ENCODE assay signal across 25 cellular contexts in the genomic region with DNA sequence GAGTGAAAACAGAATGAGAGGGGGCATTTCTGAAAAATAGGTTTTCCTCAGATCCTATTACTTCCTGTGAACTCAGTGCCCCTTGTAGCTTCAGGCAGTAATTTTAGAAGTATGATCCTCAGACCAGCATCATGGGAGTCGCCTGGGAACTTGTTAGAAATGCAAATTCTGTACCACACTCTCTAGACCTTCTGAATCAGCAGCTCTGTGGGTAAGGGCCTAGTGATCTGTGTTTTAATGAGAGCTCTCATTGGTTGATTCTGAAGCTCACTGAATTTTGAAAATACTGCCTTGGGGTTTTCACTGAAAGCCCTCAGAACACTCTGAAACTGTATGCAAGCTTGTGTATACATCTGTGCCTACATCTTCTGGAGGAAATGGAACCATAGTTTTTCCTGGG.
"Had no signal": no experiment of that assay in that cellular context is flagged by ENCODE, and none has a peak within 500 bp of the region (broad histone marks: within the 10 kb centered on the region; RNA-seq: fewer than 3 reads in every experiment).

No MANE protein-coding gene starts in this region.

- H3K4me2 ChIP-seq: smooth muscle cell had no signal

- H3K36me3 ChIP-seq: esophagus muscularis mucosa, lower lobe of right lung, pancreas, right atrium auricular region, stomach, thyroid gland, vagina had no signal

- DNase-seq: dermis blood vessel endothelial cell; effector memory CD4-positive, alpha-beta T cell; hypothalamus; immature natural killer cell; islet precursor cell; kidney glomerular epithelial cell; left colon; left ventricle myocardium superior; lower lobe of right lung; natural killer cell; pancreas; stimulated activated CD4-positive, alpha-beta T cell treated with anti-CD3 and anti-CD28 coated beads, Interleukin-12 subunit alpha, Interleukin-12 subunit beta, amount 100 ng/mL, for 4 hours; stimulated activated CD4-positive, alpha-beta T cell treated with anti-CD3 and anti-CD28 coated beads, Interleukin-1b, Interleukin-23, amount 100 ng/mL, for 48 hours; stimulated activated CD4-positive, alpha-beta T cell treated with anti-CD3 and anti-CD28 coated beads, Interleukin-4, amount 100 ng/mL, for 1 hour; stimulated activated CD8-positive, alpha-beta memory T cell treated with anti-CD3 and anti-CD28 coated beads, Interleukin-4, amount 100 ng/mL, for 48 hours; stimulated activated naive CD4-positive, alpha-beta T cell; stomach; thyroid gland; trophoblast cell had no signal

- ATAC-seq: left colon, left ventricle myocardium superior, lower lobe of right lung, natural killer cell, pancreas, sciatic nerve had no signal

- H3K36me3 Mint-ChIP-seq: immature natural killer cell, natural killer cell had no signal

- H3K9me3 ChIP-seq: esophagus muscularis mucosa, lower lobe of right lung, pancreas, right atrium auricular region, stomach, thyroid gland, vagina had no signal

- H3K4me3 ChIP-seq: coronary artery, esophagus muscularis mucosa, lower lobe of right lung, pancreas, right atrium auricular region, smooth muscle cell, stomach, thyroid gland, vagina had no signal

- H3K27ac ChIP-seq: coronary artery, esophagus muscularis mucosa, lower lobe of right lung, pancreas, right atrium auricular region, stomach, thyroid gland, vagina had no signal

- H3K4me3 Mint-ChIP-seq: immature natural killer cell, natural killer cell had no signal

- H3K4me1 ChIP-seq: esophagus muscularis mucosa, lower lobe of right lung, pancreas, right atrium auricular region, stomach, vagina had no signal

- H3K27ac Mint-ChIP-seq: immature natural killer cell, natural killer cell had no signal

- H3K27me3 ChIP-seq: esophagus muscularis mucosa, pancreas, right atrium auricular region, stomach, thyroid gland, vagina had no signal

- H3K4me1 Mint-ChIP-seq: immature natural killer cell, natural killer cell had no signal
